Comparison of ENCODE assay signal across 13 cellular contexts in genomic region chr5:15620501-15620900, GRCh38.
DNase-seq lines count a peak whose midpoint lies in the region; ATAC-seq and TF ChIP-seq lines count a peak whose summit lies in the region.
"Had no signal": no experiment of that assay in that cellular context is flagged by ENCODE, and none has a peak within 500 bp of the region (broad histone marks: within the 10 kb centered on the region; RNA-seq: fewer than 3 reads in every experiment).

No MANE protein-coding gene starts in this region.

- peak; percentile 76 for DNase-seq in IMR-90
- peak; percentile 22 for DNase-seq in dedifferentiated amniotic fluid mesenchymal stem cell (ENCODE audit: extremely low spot score)
- peak; percentile 20 for DNase-seq in kidney tubule cell (ENCODE audit: low spot score)
- DNase-seq in colonic mucosa: no peak
- no peak for DNase-seq in NCI-H446 (lab: John Stamatoyannopoulos, UW)
- DNase-seq in esophagus muscularis mucosa (ENCODE audit: extremely low spot score): no peak
- DNase-seq: activated CD4-positive, alpha-beta T cell treated with anti-CD3 and anti-CD28 coated beads for 48 hours; activated naive CD4-positive, alpha-beta T cell treated with anti-CD3 and anti-CD28 coated beads for 36 hours; NCI-H524 had no signal

- H2AK5ac ChIP-seq in IMR-90 (ENCODE audit: low read depth, low read length): peak overlapping the region; percentile 15; the same call in 1 of the 2 replicates

- 0 out of 4 replicates have a peak overlapping the region, but pooled peaks of 1 of the 2 experiments have one; percentile 22 for H4K8ac ChIP-seq in IMR-90 (ENCODE audit: low read depth in 2 of 2, low read length in 2 of 2)

- H3K79me1 ChIP-seq in IMR-90 (ENCODE audit: low read depth in 1 of 2, low read length in 2 of 2): peaks cover 13 to 16% of the 10 kb centered on the region in 2 experiments; a peak in 2 of 4 replicates

- intact Hi-C loops in IMR-90 (cut with micrococcal nuclease) (no loop called here), colonic mucosa (cut with DNase I) (no loop called here), esophagus muscularis mucosa (cut with DNase I) (no loop called here)

- TF ChIP-seq RAD21 in IMR-90 (IDR thresholded peaks at IDR 0.05; ENCODE audit: low read length): no peak

- CTCF ChIA-PET in IMR-90 (lab: Yijun Ruan, JAX): interaction anchor here (0.6 kb wide), 1 partner anchor 9 kb away, joined by 7 read pairs; no protein-coding TSS in a partner anchor

- peak overlapping the region; percentile 75 for H3K4me3 ChIP-seq in ACC112 (ENCODE audit: low read depth, low read length)
- H3K4me3 ChIP-seq in IMR-90 (ENCODE audit: insufficient read depth, low read depth, low read length): no peak overlapping the region
- H3K4me3 ChIP-seq in colonic mucosa: no peak overlapping the region
- no peak overlapping the region for H3K4me3 ChIP-seq in esophagus muscularis mucosa
- H3K4me3 ChIP-seq: psoas muscle, vagina had no signal

- 93% methylated on average over 3 of the region's 11 CpGs; no CpG with 5 or more reads in 1 of the 2 experiments for WGBS in IMR-90 (ENCODE audit: extremely low coverage in 2 of 2, insufficient read length in 1 of 2), 2 experiments
- 86% methylated on average over 11 of the region's 11 CpGs for WGBS in esophagus muscularis mucosa

- peaks cover 3% of the 10 kb centered on the region; the same call in 1 of the 2 replicates for H4K20me1 ChIP-seq in IMR-90 (ENCODE audit: insufficient read depth, low read length)

- H3K4me2 ChIP-seq in IMR-90 (ENCODE audit: low read depth, low read length): peak overlapping the region; percentile 59; the same call in 1 of the 2 replicates

- no peak overlapping the region for H2BK15ac ChIP-seq in IMR-90 (ENCODE audit: low read depth, low read length)

- H3K9me3 ChIP-seq in IMR-90 (ENCODE audit: control insufficient read depth, insufficient read depth, low read length) (no peaks in the 10 kb centered on the region), colonic mucosa (no peaks in the 10 kb centered on the region), esophagus muscularis mucosa (no peaks in the 10 kb centered on the region)
- H3K9me3 ChIP-seq: psoas muscle, vagina had no signal

- TF ChIP-seq POLR2A in IMR-90 (IDR thresholded peaks at IDR 0.05; ENCODE audit: low read depth, low read length): no peak
- TF ChIP-seq POLR2A in esophagus muscularis mucosa (IDR thresholded peaks at IDR 0.05; ENCODE audit: low read depth): no peak

- no peak overlapping the region; the same call in 1 of the 2 replicates for H4K5ac ChIP-seq in IMR-90 (ENCODE audit: low read depth, low read length)

- TF ChIP-seq EP300 in esophagus muscularis mucosa (IDR thresholded peaks at IDR 0.05): no peak

- H2AFZ ChIP-seq in ACC112 (ENCODE audit: low read length, unreplicated experiment): peak overlapping the region; percentile 45
- H2AFZ ChIP-seq in IMR-90 (replicated peaks; ENCODE audit: low read length, poor library complexity): peak overlapping the region; percentile 35

- H2AK9ac ChIP-seq in IMR-90 (replicated peaks; ENCODE audit: low read depth, low read length, poor library complexity): peak overlapping the region; percentile 32

- H3K14ac ChIP-seq in IMR-90 (replicated peaks; ENCODE audit: low read depth, low read length): 0 out of 2 replicates have a peak overlapping the region, but pooled peaks have one; percentile 34

- ATAC-seq in IMR-90 (ENCODE audit: low read depth): peak; percentile 59
- no peak for ATAC-seq in HG02852 (IDR thresholded peaks at IDR 0.05; ENCODE audit: unreplicated experiment)

- in situ Hi-C loops in IMR-90 (cut with MboI; ENCODE audit: low sequenced_read_pairs): no loop called here

- no TSS peak for BruUV-seq in IMR-90 (replicated peaks; lab: Mats Ljungman, UMichigan)

- H3K27me3 ChIP-seq in ACC112 (ENCODE audit: insufficient read depth, low read length) (no peaks in the 10 kb centered on the region), IMR-90 (ENCODE audit: control insufficient read depth, insufficient read depth, low read length) (no peaks in the 10 kb centered on the region), colonic mucosa (no peaks in the 10 kb centered on the region), esophagus muscularis mucosa (no peaks in the 10 kb centered on the region)
- H3K27me3 ChIP-seq: vagina had no signal

- no peak overlapping the region for H4K91ac ChIP-seq in IMR-90 (ENCODE audit: insufficient read depth, low read depth, low read length)

- dilution Hi-C loops in IMR-90 (cut with HindIII; ENCODE audit: low sequenced_read_pairs, unreplicated experiment): no loop called here

- H3K18ac ChIP-seq in IMR-90 (ENCODE audit: low read depth, low read length): peak overlapping the region; percentile 20; the same call in 1 of the 2 replicates

- H3K36me3 ChIP-seq in ACC112 (ENCODE audit: insufficient read depth, low read length) (no peaks in the 10 kb centered on the region), IMR-90 (ENCODE audit: control insufficient read depth, insufficient read depth, low read length) (no peaks in the 10 kb centered on the region), colonic mucosa (no peaks in the 10 kb centered on the region), esophagus muscularis mucosa (no peaks in the 10 kb centered on the region)
- H3K36me3 ChIP-seq: vagina had no signal

- H3K4me1 ChIP-seq in ACC112 (ENCODE audit: control insufficient read depth, insufficient read depth, low read length, unreplicated experiment) (peaks cover 21% of the 10 kb centered on the region), IMR-90 (ENCODE audit: control insufficient read depth, insufficient read depth, low read length) (peaks cover 4% of the 10 kb centered on the region), colonic mucosa (no peaks in the 10 kb centered on the region), esophagus muscularis mucosa (peaks cover 7 to 22% (median 17%) of the 10 kb centered on the region in 4 donors)
- H3K4me1 ChIP-seq: psoas muscle, vagina had no signal

- H3K23ac ChIP-seq in IMR-90 (ENCODE audit: low read depth, low read length): no peak overlapping the region

- H3K27ac ChIP-seq in ACC112 (ENCODE audit: low read depth, low read length): peak overlapping the region; percentile 96
- H3K27ac ChIP-seq in IMR-90 (ENCODE audit: insufficient read depth, low read length): no peak overlapping the region
- no peak overlapping the region for H3K27ac ChIP-seq in colonic mucosa
- H3K27ac ChIP-seq in esophagus muscularis mucosa (replicated peaks in 1 of 4): no peak overlapping the region
- H3K27ac ChIP-seq: psoas muscle, vagina had no signal

- H3K4ac ChIP-seq in IMR-90 (ENCODE audit: low read depth, low read length): no peak overlapping the region

- no peak overlapping the region for H3K56ac ChIP-seq in IMR-90 (ENCODE audit: extremely low read depth, insufficient read depth, low read length)

- no peak overlapping the region for H2BK120ac ChIP-seq in IMR-90 (ENCODE audit: low read depth, low read length)

- no peak for TF ChIP-seq CTCF in IMR-90 (conservative IDR thresholded peaks at IDR 0.05; ENCODE audit: low read depth, low read length)
- TF ChIP-seq CTCF in colonic mucosa (IDR thresholded peaks at IDR 0.05): no peak
- TF ChIP-seq CTCF in esophagus muscularis mucosa (IDR thresholded peaks at IDR 0.05): no peak

- POLR2A ChIA-PET in IMR-90 (lab: Charles Lee; ENCODE audit: unreplicated experiment): no interaction called here

- H3K9me1 ChIP-seq in IMR-90 (ENCODE audit: insufficient read depth, low read length): peaks cover 3% of the 10 kb centered on the region; the same call in 1 of the 2 replicates

- H2BK20ac ChIP-seq in IMR-90 (ENCODE audit: low read depth, low read length): no peak overlapping the region

- peaks cover 19% of the 10 kb centered on the region for H3K79me2 ChIP-seq in ACC112 (ENCODE audit: control insufficient read depth, insufficient read depth, low read length, unreplicated experiment)

- peak overlapping the region; percentile 31 for H2BK5ac ChIP-seq in IMR-90 (ENCODE audit: low read depth, low read length, poor library complexity, severe bottlenecking)

- H3K9ac ChIP-seq in IMR-90 (ENCODE audit: low read depth, low read length): no peak overlapping the region
- H3K9ac ChIP-seq in colonic mucosa (ENCODE audit: low read depth in 2 of 2, low read length in 2 of 2): no peak overlapping the region

TF ChIP-seq in IMR-90, 13 proteins besides CTCF, POLR2A, EP300 and RAD21:
- TF ChIP-seq USF2 (IDR thresholded peaks at IDR 0.05; ENCODE audit: low read depth, low read length) (peak; percentile 77), BHLHE40 (IDR thresholded peaks at IDR 0.05; ENCODE audit: low read depth, low read length) (peak; percentile 42; the same call in 1 of the 2 replicates), CHD1 (IDR thresholded peaks at IDR 0.05; ENCODE audit: low read depth, low read length) (no peak)

Comparison
In these comparisons a context has a peak if more than half of its experiments do, and no peak if none do; other contexts are left out.
1. DNase-seq: peak in IMR-90 (single experiment), dedifferentiated amniotic fluid mesenchymal stem cell (single experiment) and kidney tubule cell (single experiment); none in colonic mucosa (single experiment), NCI-H446 (0 of 2) and esophagus muscularis mucosa (single experiment).